In the genomic region with DNA sequence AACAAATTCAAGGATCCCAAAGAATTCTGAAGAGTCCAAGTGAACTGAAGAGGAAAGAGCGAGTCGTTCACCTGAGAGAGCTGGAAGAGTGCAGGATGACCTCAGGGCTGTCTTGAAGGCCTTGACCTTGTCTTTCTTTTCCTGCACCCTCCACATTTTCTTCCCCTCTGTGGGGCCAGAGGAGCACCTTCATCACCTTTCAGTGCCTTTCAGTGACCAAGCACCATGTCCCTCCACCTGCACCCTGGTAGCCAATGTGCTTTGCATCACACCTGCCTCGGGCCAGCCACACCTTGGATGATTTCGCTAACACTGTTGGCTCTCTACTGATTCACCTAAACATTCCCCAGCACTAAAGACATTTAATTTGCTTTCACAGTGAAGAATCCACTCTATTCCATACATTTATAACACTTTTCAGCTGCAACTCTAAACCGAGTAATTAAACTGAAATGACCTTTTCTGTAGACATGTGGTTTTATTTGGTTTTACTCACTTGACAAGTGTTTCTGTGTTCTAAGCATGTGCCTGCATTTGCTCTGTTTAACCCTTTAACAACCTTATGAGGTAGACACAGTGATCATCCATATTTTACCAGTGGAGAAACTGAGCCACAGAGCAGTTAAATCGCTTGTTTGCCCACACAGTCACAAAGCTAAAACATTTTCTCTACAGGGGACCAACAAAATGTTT, we compare ENCODE assay signal across 18 cellular contexts.
DNase-seq lines count a peak whose midpoint lies in the region; ATAC-seq, FAIRE-seq and TF ChIP-seq lines count a peak whose summit lies in the region.
"Had no signal": no experiment of that assay in that cellular context is flagged by ENCODE, and none has a peak within 500 bp of the region (broad histone marks: within the 10 kb centered on the region; RNA-seq: fewer than 3 reads in every experiment).

No MANE protein-coding gene starts in this region.

- peak; percentile 21 for DNase-seq in activated CD8-positive, alpha-beta memory T cell treated with anti-CD3 and anti-CD28 coated beads for 24 hours
- DNase-seq in activated CD8-positive, alpha-beta memory T cell treated with anti-CD3 and anti-CD28 coated beads, Interleukin-2, amount 10 ng/mL, durations not matched to agents 7 days and 5 days, result no peak
- DNase-seq in A549 (ENCODE audit: low read depth in 1 of 2, low spot score in 1 of 2), result no peak
- DNase-seq in mesenteric fat pad (ENCODE audit: low spot score), result peak; percentile 55
- DNase-seq in sigmoid colon, result peak; percentile 21
- DNase-seq in naive thymus-derived CD8-positive, alpha-beta T cell, result no peak
- DNase-seq: CD4-positive, alpha-beta memory T cell; DMS79 treated with DMSO at 0.1 percent for 48 hours; GF-D8; GOT3; H7; HFFc6 had no signal

- TF ChIP-seq CTCF in A549 (IDR thresholded peaks at IDR 0.05) (no peak), sigmoid colon (IDR thresholded peaks at IDR 0.05) (no peak)

- no peak for TF ChIP-seq RAD21 in A549 (conservative IDR thresholded peaks at IDR 0.05 in 1 of 2, IDR thresholded peaks at IDR 0.05 in 1 of 2)

- no peaks in the 10 kb centered on the region for H3K27me3 ChIP-seq in sigmoid colon
- H3K27me3 ChIP-seq: BLaER1 had no signal

- intact Hi-C loops in sigmoid colon (cut with DNase I), result no loop called here

- H3K4me1 ChIP-seq in A549 (no peaks in the 10 kb centered on the region), sigmoid colon (no peaks in the 10 kb centered on the region)

- no peak overlapping the region for H3K4me3 Mint-ChIP-seq in activated CD8-positive, alpha-beta memory T cell treated with anti-CD3 and anti-CD28 coated beads, Interleukin-2, amount 10 ng/mL, durations not matched to agents 7 days and 5 days
- no peak overlapping the region for H3K4me3 Mint-ChIP-seq in naive thymus-derived CD8-positive, alpha-beta T cell
- H3K4me3 Mint-ChIP-seq: CD14-positive monocyte; CD4-positive, alpha-beta memory T cell; HFFc6 had no signal

- H3K36me3 ChIP-seq in sigmoid colon, result no peaks in the 10 kb centered on the region
- H3K36me3 ChIP-seq: BLaER1 had no signal

- POLR2A ChIA-PET in A549 (lab: Yijun Ruan, JAX), result no interaction called here
- POLR2A ChIA-PET in naive thymus-derived CD8-positive, alpha-beta T cell (lab: Charles Lee), result no interaction called here

- no peaks in the 10 kb centered on the region for H3K9me3 ChIP-seq in A549
- peaks cover 0 to 6% (median 2%) of the 10 kb centered on the region in 4 donors for H3K9me3 ChIP-seq in sigmoid colon

- H3K4me1 Mint-ChIP-seq in activated CD8-positive, alpha-beta memory T cell treated with anti-CD3 and anti-CD28 coated beads, Interleukin-2, amount 10 ng/mL, durations not matched to agents 7 days and 5 days, result no peaks in the 10 kb centered on the region
- no peaks in the 10 kb centered on the region for H3K4me1 Mint-ChIP-seq in naive thymus-derived CD8-positive, alpha-beta T cell
- H3K4me1 Mint-ChIP-seq: CD14-positive monocyte; CD4-positive, alpha-beta memory T cell had no signal

- no peak overlapping the region for H3K4me2 ChIP-seq in A549
- H3K4me2 ChIP-seq: BLaER1 had no signal

- H3K9me3 Mint-ChIP-seq in activated CD8-positive, alpha-beta memory T cell treated with anti-CD3 and anti-CD28 coated beads, Interleukin-2, amount 10 ng/mL, durations not matched to agents 7 days and 5 days (ENCODE audit: low read depth), result no peaks in the 10 kb centered on the region
- H3K9me3 Mint-ChIP-seq in naive thymus-derived CD8-positive, alpha-beta T cell, result peaks cover 0 to 5% (median 0%) of the 10 kb centered on the region in 9 donors
- H3K9me3 Mint-ChIP-seq: HFFc6 had no signal

- WGBS in A549 (ENCODE audit: missing lambda C conversion rate), result 52% methylated on average over 6 of the region's 6 CpGs
- WGBS in sigmoid colon, 2 donors, result 52 to 80% methylated on average over 6 of the region's 6 CpGs

- H3K27ac ChIP-seq in A549, result no peak overlapping the region
- H3K27ac ChIP-seq in sigmoid colon, result no peak overlapping the region
- H3K27ac ChIP-seq: 22Rv1, BLaER1, HL-60 had no signal

- H3K4me3 ChIP-seq in A549, result no peak overlapping the region
- no peak overlapping the region for H3K4me3 ChIP-seq in sigmoid colon
- H3K4me3 ChIP-seq: BLaER1 had no signal

- no peak overlapping the region for H3K27ac Mint-ChIP-seq in activated CD8-positive, alpha-beta memory T cell treated with anti-CD3 and anti-CD28 coated beads, Interleukin-2, amount 10 ng/mL, durations not matched to agents 7 days and 5 days
- H3K27ac Mint-ChIP-seq in naive thymus-derived CD8-positive, alpha-beta T cell, result no peak overlapping the region
- H3K27ac Mint-ChIP-seq: CD14-positive monocyte; CD4-positive, alpha-beta memory T cell; HFFc6 had no signal

- TF ChIP-seq POLR2A in A549 (IDR thresholded peaks at IDR 0.05; ENCODE audit: low read length) (no peak), sigmoid colon (IDR thresholded peaks at IDR 0.05) (no peak)

- CTCF ChIA-PET in activated CD8-positive, alpha-beta memory T cell treated with anti-CD3 and anti-CD28 coated beads, Interleukin-2, amount 10 ng/mL, durations not matched to agents 7 days and 5 days (lab: Charles Lee), result no interaction called here
- CTCF ChIA-PET in A549 (lab: Yijun Ruan, JAX), result interaction anchor here (0.6 kb wide), 1 partner anchor 139 kb away, joined by 3 read pairs; no protein-coding TSS in a partner anchor

- peak; percentile 51 for FAIRE-seq in A549 (lab: Jason Lieb, UNC)

- no peaks in the 10 kb centered on the region for H3K27me3 Mint-ChIP-seq in activated CD8-positive, alpha-beta memory T cell treated with anti-CD3 and anti-CD28 coated beads, Interleukin-2, amount 10 ng/mL, durations not matched to agents 7 days and 5 days
- H3K27me3 Mint-ChIP-seq in naive thymus-derived CD8-positive, alpha-beta T cell, result no peaks in the 10 kb centered on the region
- H3K27me3 Mint-ChIP-seq: CD4-positive, alpha-beta memory T cell had no signal

- H3K36me3 Mint-ChIP-seq in activated CD8-positive, alpha-beta memory T cell treated with anti-CD3 and anti-CD28 coated beads, Interleukin-2, amount 10 ng/mL, durations not matched to agents 7 days and 5 days, result no peaks in the 10 kb centered on the region
- no peaks in the 10 kb centered on the region for H3K36me3 Mint-ChIP-seq in naive thymus-derived CD8-positive, alpha-beta T cell
- H3K36me3 Mint-ChIP-seq: CD14-positive monocyte; CD4-positive, alpha-beta memory T cell had no signal

- no peak for TF ChIP-seq EP300 in A549 (IDR thresholded peaks at IDR 0.05)
- TF ChIP-seq EP300 in sigmoid colon (IDR thresholded peaks at IDR 0.05), result no peak

- no peak for ATAC-seq in activated CD8-positive, alpha-beta memory T cell treated with anti-CD3 and anti-CD28 coated beads, Interleukin-2, amount 10 ng/mL, durations not matched to agents 7 days and 5 days
- ATAC-seq in A549 (no peak), GM21390 (IDR thresholded peaks at IDR 0.05; ENCODE audit: unreplicated experiment) (no peak)
- ATAC-seq in naive thymus-derived CD8-positive, alpha-beta T cell, result no peak
- ATAC-seq: HCT116 had no signal

TF ChIP-seq in A549, 52 proteins besides CTCF, POLR2A, EP300 and RAD21:
- TF ChIP-seq HOXB5 (CRISPR knock-in tag; IDR thresholded peaks at IDR 0.05) (no peak), CEBPB (IDR thresholded peaks at IDR 0.05) (no peak), CBX8 (IDR thresholded peaks at IDR 0.05) (no peak), ZC3H11A (IDR thresholded peaks at IDR 0.05) (no peak), KDM1A (IDR thresholded peaks at IDR 0.05; ENCODE audit: low read depth) (no peak), POLR2AphosphoS2 (conservative IDR thresholded peaks at IDR 0.05; ENCODE audit: low read length) (no peak), NFE2L2 (conservative IDR thresholded peaks at IDR 0.05; ENCODE audit: low read length) (no peak)
- TF ChIP-seq, protein P1, sequence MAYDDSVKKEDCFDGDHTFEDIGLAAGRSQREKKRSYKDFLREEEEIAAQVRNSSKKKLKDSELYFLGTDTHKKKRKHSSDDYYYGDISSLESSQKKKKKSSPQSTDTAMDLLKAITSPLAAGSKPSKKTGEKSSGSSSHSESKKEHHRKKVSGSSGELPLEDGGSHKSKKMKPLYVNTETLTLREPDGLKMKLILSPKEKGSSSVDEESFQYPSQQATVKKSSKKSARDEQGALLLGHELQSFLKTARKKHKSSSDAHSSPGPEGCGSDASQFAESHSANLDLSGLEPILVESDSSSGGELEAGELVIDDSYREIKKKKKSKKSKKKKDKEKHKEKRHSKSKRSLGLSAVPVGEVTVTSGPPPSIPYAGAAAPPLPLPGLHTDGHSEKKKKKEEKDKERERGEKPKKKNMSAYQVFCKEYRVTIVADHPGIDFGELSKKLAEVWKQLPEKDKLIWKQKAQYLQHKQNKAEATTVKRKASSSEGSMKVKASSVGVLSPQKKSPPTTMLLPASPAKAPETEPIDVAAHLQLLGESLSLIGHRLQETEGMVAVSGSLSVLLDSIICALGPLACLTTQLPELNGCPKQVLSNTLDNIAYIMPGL (CRISPR knock-in tag; IDR thresholded peaks at IDR 0.05; ENCODE audit: borderline replicate concordance), result no peak
- TF ChIP-seq, protein P2, sequence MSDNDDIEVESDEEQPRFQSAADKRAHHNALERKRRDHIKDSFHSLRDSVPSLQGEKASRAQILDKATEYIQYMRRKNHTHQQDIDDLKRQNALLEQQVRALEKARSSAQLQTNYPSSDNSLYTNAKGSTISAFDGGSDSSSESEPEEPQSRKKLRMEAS (IDR thresholded peaks at IDR 0.05), result no peak
- TF ChIP-seq, protein P3, sequence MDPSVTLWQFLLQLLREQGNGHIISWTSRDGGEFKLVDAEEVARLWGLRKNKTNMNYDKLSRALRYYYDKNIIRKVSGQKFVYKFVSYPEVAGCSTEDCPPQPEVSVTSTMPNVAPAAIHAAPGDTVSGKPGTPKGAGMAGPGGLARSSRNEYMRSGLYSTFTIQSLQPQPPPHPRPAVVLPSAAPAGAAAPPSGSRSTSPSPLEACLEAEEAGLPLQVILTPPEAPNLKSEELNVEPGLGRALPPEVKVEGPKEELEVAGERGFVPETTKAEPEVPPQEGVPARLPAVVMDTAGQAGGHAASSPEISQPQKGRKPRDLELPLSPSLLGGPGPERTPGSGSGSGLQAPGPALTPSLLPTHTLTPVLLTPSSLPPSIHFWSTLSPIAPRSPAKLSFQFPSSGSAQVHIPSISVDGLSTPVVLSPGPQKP (IDR thresholded peaks at IDR 0.05; ENCODE audit: low read depth, low read length), result no peak

Comparison
In these comparisons a context has a peak if more than half of its experiments do, and no peak if none do; other contexts are left out.
1. DNase-seq: peak in activated CD8-positive, alpha-beta memory T cell treated with anti-CD3 and anti-CD28 coated beads for 24 hours (single experiment), mesenteric fat pad (single experiment) and sigmoid colon (single experiment); none in activated CD8-positive, alpha-beta memory T cell treated with anti-CD3 and anti-CD28 coated beads, Interleukin-2, amount 10 ng/mL, durations not matched to agents 7 days and 5 days (single experiment), A549 (0 of 2) and naive thymus-derived CD8-positive, alpha-beta T cell (0 of 10).